34 cellular contexts compared by ENCODE assay signal in genomic region chr2:10128420-10128819, GRCh38. TPM values are rescaled to one million over a fixed set of nuclear protein-coding genes. Genes with fewer than 3 reads are reported as not detected.
DNase-seq lines count a peak whose midpoint lies in the region; ATAC-seq, FAIRE-seq and TF ChIP-seq lines count a peak whose summit lies in the region.
"Had no signal": no experiment of that assay in that cellular context is flagged by ENCODE, and none has a peak within 500 bp of the region (broad histone marks: within the 10 kb centered on the region; RNA-seq: fewer than 3 reads in every experiment).

No MANE protein-coding gene starts in this region.

- H3K27ac Mint-ChIP-seq in activated CD8-positive, alpha-beta memory T cell treated with anti-CD3 and anti-CD28 coated beads, Interleukin-2, amount 10 ng/mL, durations not matched to agents 7 days and 5 days: peak overlapping the region; percentile 30
- peak overlapping the region; percentile 57 for H3K27ac Mint-ChIP-seq in T-helper 17 cell
- H3K27ac Mint-ChIP-seq: activated naive CD4-positive, alpha-beta T cell treated with anti-CD3 and anti-CD28 coated beads, Interleukin-2, amount 50 U/mL, for 24 hours had no signal

- no peaks in the 10 kb centered on the region for H3K9me3 Mint-ChIP-seq in activated CD8-positive, alpha-beta memory T cell treated with anti-CD3 and anti-CD28 coated beads, Interleukin-2, amount 10 ng/mL, durations not matched to agents 7 days and 5 days (ENCODE audit: low read depth)
- H3K9me3 Mint-ChIP-seq: activated naive CD4-positive, alpha-beta T cell treated with anti-CD3 and anti-CD28 coated beads, Interleukin-2, amount 50 U/mL, for 24 hours; effector memory CD8-positive, alpha-beta T cell; naive thymus-derived CD8-positive, alpha-beta T cell had no signal

- TF ChIP-seq EP300 in K562 (IDR thresholded peaks at IDR 0.05; ENCODE audit: low read length) (no peak), upper lobe of left lung (IDR thresholded peaks at IDR 0.05) (no peak)

- H3K4me2 ChIP-seq in DOHH2 (ENCODE audit: low read length): peak overlapping the region; percentile 81
- H3K4me2 ChIP-seq in K562 (ENCODE audit: insufficient read depth, low read length): no peak overlapping the region
- H3K4me2 ChIP-seq: smooth muscle cell had no signal

- no peak for TF ChIP-seq RAD21 in K562 (CRISPR knock-in tag; conservative IDR thresholded peaks at IDR 0.05 in 1 of 2, IDR thresholded peaks at IDR 0.05 in 1 of 2)

- H4K20me1 ChIP-seq in DOHH2 (ENCODE audit: control insufficient read depth, insufficient read depth, low read depth, low read length) (peaks cover 43% of the 10 kb centered on the region), K562 (replicated peaks; ENCODE audit: control insufficient read depth, insufficient read depth, low read length) (peaks cover 11% of the 10 kb centered on the region; the same call in 1 of the 2 replicates)

- no TSS peak for BruUV-seq in K562 (replicated peaks; lab: Mats Ljungman, UMichigan)

- in situ Hi-C loops in K562 (cut with MboI): no loop called here

- H3K9me3 ChIP-seq in DOHH2 (ENCODE audit: control insufficient read depth, insufficient read depth, low read length): no peaks in the 10 kb centered on the region
- no peaks in the 10 kb centered on the region for H3K9me3 ChIP-seq in T-helper 17 cell (ENCODE audit: control insufficient read depth, low read length, poor library complexity, severe bottlenecking)
- H3K9me3 ChIP-seq in K562 (replicated peaks; ENCODE audit: control insufficient read depth, insufficient read depth, low read depth, low read length): no peaks in the 10 kb centered on the region
- H3K9me3 ChIP-seq in upper lobe of left lung: no peaks in the 10 kb centered on the region
- H3K9me3 ChIP-seq: ascending aorta, BE2C, heart right ventricle, right atrium auricular region had no signal

- TF ChIP-seq CTCF in DOHH2 (IDR thresholded peaks at IDR 0.05; ENCODE audit: low read depth, low read length, poor library complexity, severe bottlenecking) (no peak), K562 (IDR thresholded peaks at IDR 0.05 in 2 of 3, conservative IDR thresholded peaks at IDR 0.05 in 1 of 3; ENCODE audit: insufficient read depth in 2 of 3, low read depth in 1 of 3, low read length in 3 of 3) (no peak), upper lobe of left lung (IDR thresholded peaks at IDR 0.05) (no peak)

- no peak overlapping the region for H2AFZ ChIP-seq in K562 (ENCODE audit: low read depth, low read length)
- H2AFZ ChIP-seq: parathyroid adenoma had no signal

- H3K9ac ChIP-seq in K562 (ENCODE audit: insufficient read depth in 1 of 2, low read depth in 2 of 2, low read length in 2 of 2): no peak overlapping the region
- H3K9ac ChIP-seq: parathyroid adenoma had no signal

- H3K4me3 Mint-ChIP-seq in activated CD8-positive, alpha-beta memory T cell treated with anti-CD3 and anti-CD28 coated beads, Interleukin-2, amount 10 ng/mL, durations not matched to agents 7 days and 5 days: peak overlapping the region; percentile 29
- H3K4me3 Mint-ChIP-seq in T-helper 17 cell: no peak overlapping the region
- H3K4me3 Mint-ChIP-seq: activated naive CD4-positive, alpha-beta T cell treated with anti-CD3 and anti-CD28 coated beads, Interleukin-2, amount 50 U/mL, for 24 hours had no signal

- no peaks in the 10 kb centered on the region for H3K27me3 Mint-ChIP-seq in activated CD8-positive, alpha-beta memory T cell treated with anti-CD3 and anti-CD28 coated beads, Interleukin-2, amount 10 ng/mL, durations not matched to agents 7 days and 5 days
- peaks cover 19% of the 10 kb centered on the region for H3K27me3 Mint-ChIP-seq in T-helper 17 cell

- DNase-seq in activated CD8-positive, alpha-beta memory T cell treated with anti-CD3 and anti-CD28 coated beads, Interleukin-2, amount 10 ng/mL, durations not matched to agents 7 days and 5 days: no peak
- DNase-seq in activated CD8-positive, alpha-beta memory T cell treated with anti-CD3 and anti-CD28 coated beads for 24 hours: no peak
- DNase-seq in T-helper 17 cell (no peak), K562 (ENCODE audit: extremely low read depth in 1 of 4, low spot score in 3 of 4) (peak in 1 of 4 experiments; percentile 1), upper lobe of left lung (no peak), NCI-H146 treated with DMSO at 0.1 percent for 48 hours (lab: John Stamatoyannopoulos, UW; ENCODE audit: unreplicated experiment) (no peak)
- no peak for DNase-seq in activated CD4-positive, CD25-positive, alpha-beta regulatory T cell (lab: John Stamatoyannopoulos, UW)
- DNase-seq: ACHN; activated T-cell treated with anti-CD3 and anti-CD28 coated beads, Interleukin-2, amount 50 U/mL, for 48 hours; BE2C; caudate nucleus; COR-L47; cortex of kidney; DMS53; effector memory CD8-positive, alpha-beta T cell; foreskin keratinocyte; GDM1; H7; heart right ventricle; midbrain; naive thymus-derived CD8-positive, alpha-beta T cell; NCI-H1436; NCI-H2107; NCI-H774; stimulated activated CD4-positive, alpha-beta T cell treated with anti-CD3 and anti-CD28 coated beads, Interleukin-2, amount 100 ng/mL, for 24 hours; trophoblast cell; WERI-Rb-1 had no signal

- H3K79me2 ChIP-seq in DOHH2 (ENCODE audit: control insufficient read depth, low read length) (peaks cover 61% of the 10 kb centered on the region), K562 (ENCODE audit: control insufficient read depth, insufficient read depth, low read length) (peaks cover 58% of the 10 kb centered on the region)
- H3K79me2 ChIP-seq: parathyroid adenoma had no signal

- H3K36me3 Mint-ChIP-seq in activated CD8-positive, alpha-beta memory T cell treated with anti-CD3 and anti-CD28 coated beads, Interleukin-2, amount 10 ng/mL, durations not matched to agents 7 days and 5 days: peaks cover 87% of the 10 kb centered on the region
- peaks cover 4% of the 10 kb centered on the region for H3K36me3 Mint-ChIP-seq in T-helper 17 cell (ENCODE audit: low read depth)
- H3K36me3 Mint-ChIP-seq: activated naive CD4-positive, alpha-beta T cell treated with anti-CD3 and anti-CD28 coated beads, Interleukin-2, amount 50 U/mL, for 24 hours; naive thymus-derived CD8-positive, alpha-beta T cell had no signal

- H3K27me3 ChIP-seq in DOHH2 (ENCODE audit: control insufficient read depth, low read length): no peaks in the 10 kb centered on the region
- no peaks in the 10 kb centered on the region for H3K27me3 ChIP-seq in K562 (ENCODE audit: control insufficient read depth in 2 of 2, insufficient read depth in 2 of 2, low read length in 2 of 2)
- peaks cover 0 to 1% (median 0%) of the 10 kb centered on the region in 4 donors for H3K27me3 ChIP-seq in upper lobe of left lung
- H3K27me3 ChIP-seq: ascending aorta, BE2C, foreskin keratinocyte had no signal

- H3K4me3 ChIP-seq in DOHH2 (ENCODE audit: low read length) (peak overlapping the region; percentile 23; the same call in 1 of the 2 replicates), K562 (no peak overlapping the region), upper lobe of left lung (no peak overlapping the region)
- H3K4me3 ChIP-seq: ascending aorta, heart right ventricle, right atrium auricular region, smooth muscle cell had no signal

- H3F3A ChIP-seq in DOHH2 (ENCODE audit: control insufficient read depth, insufficient read depth): peaks cover 79% of the 10 kb centered on the region

- peaks cover 51% of the 10 kb centered on the region for H3K4me1 ChIP-seq in DOHH2 (ENCODE audit: control insufficient read depth, low read length)
- H3K4me1 ChIP-seq in K562 (replicated peaks in 1 of 2; ENCODE audit: control insufficient read depth in 2 of 2, insufficient read depth in 2 of 2, low read length in 2 of 2): peaks cover 4 to 35% of the 10 kb centered on the region in 2 experiments; a peak in 4 of 5 replicates
- H3K4me1 ChIP-seq in upper lobe of left lung: peaks cover 11 to 29% (median 16%) of the 10 kb centered on the region in 4 donors
- H3K4me1 ChIP-seq: ascending aorta, BE2C had no signal

- peaks cover 73% of the 10 kb centered on the region for H3K4me1 Mint-ChIP-seq in activated CD8-positive, alpha-beta memory T cell treated with anti-CD3 and anti-CD28 coated beads, Interleukin-2, amount 10 ng/mL, durations not matched to agents 7 days and 5 days
- peaks cover 22% of the 10 kb centered on the region for H3K4me1 Mint-ChIP-seq in T-helper 17 cell

- no peaks in the 10 kb centered on the region for H3K9me2 ChIP-seq in DOHH2 (replicated peaks; ENCODE audit: control insufficient read depth, low read length)

- ATAC-seq in activated CD8-positive, alpha-beta memory T cell treated with anti-CD3 and anti-CD28 coated beads, Interleukin-2, amount 10 ng/mL, durations not matched to agents 7 days and 5 days: no peak
- no peak for ATAC-seq in T-helper 17 cell
- no peak for ATAC-seq in K562
- ATAC-seq in upper lobe of left lung (ENCODE audit: low FRiP score in 2 of 2): no peak
- ATAC-seq: effector memory CD8-positive, alpha-beta T cell; foreskin keratinocyte; heart right ventricle; naive thymus-derived CD8-positive, alpha-beta T cell had no signal

- intact Hi-C loops in K562 (cut with micrococcal nuclease): no loop called here

- peak; percentile 63 for TF ChIP-seq POLR2A in K562 (conservative IDR thresholded peaks at IDR 0.05)
- TF ChIP-seq POLR2A in upper lobe of left lung (IDR thresholded peaks at IDR 0.05): no peak

- H3K27ac ChIP-seq in DOHH2 (ENCODE audit: low read depth, low read length) (no peak overlapping the region), K562 (ENCODE audit: extremely low read depth, low read depth, low read length) (no peak overlapping the region), upper lobe of left lung (no peak overlapping the region)
- H3K27ac ChIP-seq: ascending aorta, foreskin keratinocyte, heart right ventricle, parathyroid adenoma, right atrium auricular region, WERI-Rb-1 had no signal

- POLR2A ChIA-PET in K562 (lab: Yijun Ruan, JAX): interaction anchor here (0.6 to 2.0 kb wide), 4 partner anchors 8 to 154 kb away, joined by 3 to 7 read pairs (median 4); no protein-coding TSS in a partner anchor

- CTCF ChIA-PET in activated CD8-positive, alpha-beta memory T cell treated with anti-CD3 and anti-CD28 coated beads, Interleukin-2, amount 10 ng/mL, durations not matched to agents 7 days and 5 days (lab: Charles Lee): interaction anchor here (0.6 to 7.9 kb wide), 5 partner anchors 11 to 503 kb away, joined by 3 to 86 read pairs (median 4); no protein-coding TSS in a partner anchor
- CTCF ChIA-PET in K562 (lab: Yijun Ruan, JAX; ENCODE audit: low intra/inter-chr PET ratio): no interaction called here

- H3K36me3 ChIP-seq in DOHH2 (ENCODE audit: control insufficient read depth, low read length): peaks cover 100% of the 10 kb centered on the region
- peaks cover 98% of the 10 kb centered on the region for H3K36me3 ChIP-seq in K562 (ENCODE audit: control insufficient read depth, insufficient read depth, low read length)
- H3K36me3 ChIP-seq in upper lobe of left lung: no peaks in the 10 kb centered on the region
- H3K36me3 ChIP-seq: ascending aorta, right atrium auricular region had no signal

- H3K9me1 ChIP-seq in K562 (ENCODE audit: control insufficient read depth, insufficient read depth, low read length): no peaks in the 10 kb centered on the region

- no peak for FAIRE-seq in K562 (lab: Jason Lieb, UNC)
- FAIRE-seq: GM19239 had no signal

RNA-seq across cellular contexts. Expression of gene RRM2, which starts 5.9 kb away (rescaled TPM):
- 100 to 1,000 TPM; 506 to 648 TPM for total RNA-seq in activated CD8-positive, alpha-beta memory T cell treated with anti-CD3 and anti-CD28 coated beads, Interleukin-2, amount 10 ng/mL, durations not matched to agents 7 days and 5 days
- 1 to 10 TPM in 1 of 2 donors, under 1 TPM in 1; 0.32 to 1.7 TPM for total RNA-seq in T-helper 17 cell
- total RNA-seq in K562 (2011; cell fraction: chromatin; rRNA removed; ENCODE audit: low replicate concordance): 177 and 207 TPM in 2 replicates
- total RNA-seq in K562 (2011; cell fraction: nucleolus; rRNA removed): 94.9 and 117 TPM in 2 replicates
- 132 and 215 TPM in 2 replicates for total RNA-seq in K562 (2011; cell fraction: nucleoplasm; rRNA removed)
- total RNA-seq in K562 (2014; rRNA removed): 241 and 276 TPM in 2 replicates
- total RNA-seq in K562 (2014; rRNA removed; fragmentation: Illumina TruSeq; extraction: Trizol): 128 and 148 TPM in 2 replicates
- total RNA-seq in K562 (2015; rRNA removed; fragmentation: Illumina TruSeq; extraction: Trizol): 109 and 112 TPM in 2 replicates
- 244 and 253 TPM in 2 replicates for total RNA-seq in K562 (2021)
- polyA plus RNA-seq in K562 (2011; rRNA removed): 76.7 and 81.3 TPM in 2 replicates
- polyA plus RNA-seq in K562 (2011; cell fraction: cytosol; rRNA removed): 37.8 and 162 TPM in 2 replicates
- polyA plus RNA-seq in K562 (2011; cell fraction: nucleus; rRNA removed): 55.5 and 78.0 TPM in 2 replicates
- polyA plus RNA-seq in K562 (2012): 138 and 149 TPM in 2 replicates
- polyA plus RNA-seq in K562 (2014; fragmentation: Illumina TruSeq; extraction: Trizol): 155 and 157 TPM in 2 replicates
- 10 to 100 TPM; 50.1 to 50.7 TPM for polyA plus RNA-seq in K562 (2014; fragmentation: Nextera tagmentation; extraction: Ambion mirVana)
- 161 and 210 TPM in 2 replicates for polyA plus RNA-seq in K562 (2014; rRNA removed)
- 142 and 163 TPM in 2 replicates for polyA minus RNA-seq in K562 (2011; rRNA and poly(A)+ RNA removed)
- polyA minus RNA-seq in K562 (2011; cell fraction: cytosol; rRNA and poly(A)+ RNA removed): 82.7 and 91.7 TPM in 2 replicates
- polyA minus RNA-seq in K562 (2011; cell fraction: nucleus; rRNA and poly(A)+ RNA removed): 107 and 116 TPM in 2 replicates
- 10 to 100 TPM in 1 of 6 donors, 1 to 10 TPM in 5; 2.1 to 12.9 (median 3.2) TPM for total RNA-seq in upper lobe of left lung
- total RNA-seq: ascending aorta had no signal

RNA-seq across cellular contexts. Expression of gene CYS1, which starts 48.2 kb away (rescaled TPM):
- under 1 TPM in 1 of 2 experiments, not detected in 1; 0.75 TPM for total RNA-seq in activated CD8-positive, alpha-beta memory T cell treated with anti-CD3 and anti-CD28 coated beads, Interleukin-2, amount 10 ng/mL, durations not matched to agents 7 days and 5 days
- not detected for total RNA-seq in T-helper 17 cell
- total RNA-seq in K562 (2011; cell fraction: chromatin; rRNA removed; ENCODE audit: low replicate concordance): not detected in 2 replicates
- total RNA-seq in K562 (2011; cell fraction: nucleolus; rRNA removed): not detected in 2 replicates
- total RNA-seq in K562 (2011; cell fraction: nucleoplasm; rRNA removed): not detected in 2 replicates
- not detected in 2 replicates for total RNA-seq in K562 (2014; rRNA removed)
- total RNA-seq in K562 (2014; rRNA removed; fragmentation: Illumina TruSeq; extraction: Trizol): not detected in 2 replicates
- not detected in 2 replicates for total RNA-seq in K562 (2015; rRNA removed; fragmentation: Illumina TruSeq; extraction: Trizol)
- total RNA-seq in K562 (2021): 0.11 TPM in 1 of 2 replicates, not detected in the other
- polyA plus RNA-seq in K562 (2011; rRNA removed): not detected in 2 replicates
- polyA plus RNA-seq in K562 (2011; cell fraction: cytosol; rRNA removed): not detected in 2 replicates
- polyA plus RNA-seq in K562 (2011; cell fraction: nucleus; rRNA removed): not detected in 2 replicates
- polyA plus RNA-seq in K562 (2012): not detected in 2 replicates
- not detected in 2 replicates for polyA plus RNA-seq in K562 (2014; fragmentation: Illumina TruSeq; extraction: Trizol)
- polyA plus RNA-seq in K562 (2014; fragmentation: Nextera tagmentation; extraction: Ambion mirVana): not detected
- polyA plus RNA-seq in K562 (2014; rRNA removed): 0.13 TPM in 1 of 2 replicates, not detected in the other
- polyA minus RNA-seq in K562 (2011; rRNA and poly(A)+ RNA removed): not detected in 2 replicates
- polyA minus RNA-seq in K562 (2011; cell fraction: cytosol; rRNA and poly(A)+ RNA removed): not detected in 2 replicates
- not detected in 2 replicates for polyA minus RNA-seq in K562 (2011; cell fraction: nucleus; rRNA and poly(A)+ RNA removed)
- total RNA-seq in upper lobe of left lung: 1 to 10 TPM; 1.0 to 8.2 (median 5.6) TPM
- total RNA-seq: naive thymus-derived CD8-positive, alpha-beta T cell had no signal
- polyA plus RNA-seq: naive thymus-derived CD8-positive, alpha-beta T cell had no signal

Comparison
In these comparisons a context has a peak if more than half of its experiments do, and no peak if none do; other contexts are left out.
1. RNA of gene RRM2, which starts 5.9 kb away (total RNA-seq): 506 to 648 TPM in activated CD8-positive, alpha-beta memory T cell treated with anti-CD3 and anti-CD28 coated beads, Interleukin-2, amount 10 ng/mL, durations not matched to agents 7 days and 5 days and 94.9 to 276 TPM in K562; 2.1 to 12.9 TPM in upper lobe of left lung and 0.32 to 1.7 TPM in T-helper 17 cell; every median in the first group is over 4 times any median in the second.